8 cellular contexts compared by ENCODE assay signal in genomic region chr16:67028555-67029248, GRCh38. TPM values are rescaled to one million over a fixed set of nuclear protein-coding genes. Genes with fewer than 3 reads are reported as not detected.
DNase-seq lines count a peak whose midpoint lies in the region; TF ChIP-seq lines count a peak whose summit lies in the region.

TSS of gene CBFB (plus strand) at chr16:67029149. CDS start at chr16:67029408, 259 bp downstream.

- 0 out of 2 replicates have a peak, but pooled peaks cover 2% of the 10 kb centered on the region for H3F3A ChIP-seq in MM.1S (ENCODE audit: insufficient read depth, low read length)

- peaks cover 45% of the 10 kb centered on the region for H3K79me2 ChIP-seq in MM.1S (ENCODE audit: low read length)

- no peaks in the 10 kb centered on the region for H3K9me2 ChIP-seq in MM.1S (replicated peaks; ENCODE audit: insufficient read depth, low read length)

- peak within 1 kb of the TSS; percentile 30 for H4K91ac ChIP-seq in neuronal stem cell (ENCODE audit: low read depth, low read length, poor library complexity)

- H2BK12ac ChIP-seq in neuronal stem cell (ENCODE audit: low read length) = peak within 1 kb of the TSS; percentile 58

- peak; percentile 43 for TF ChIP-seq CTCF in MM.1S (IDR thresholded peaks at IDR 0.05; ENCODE audit: low read length)

- H3K4me1 ChIP-seq in MM.1S (ENCODE audit: low read length) (peaks cover 12% of the 10 kb centered on the region), SJSA1 (replicated peaks) (peaks cover 16% of the 10 kb centered on the region), neuronal stem cell (ENCODE audit: control insufficient read depth in 2 of 2, insufficient read depth in 1 of 2, low read depth in 1 of 2, low read length in 2 of 2) (peaks cover 3 to 6% of the 10 kb centered on the region in 2 donors), subcutaneous abdominal adipose tissue (ENCODE audit: control insufficient read depth in 5 of 5, insufficient read depth in 5 of 5, low read length in 5 of 5) (peaks cover 0 to 30% (median 25%) of the 10 kb centered on the region in 5 donors)

- no peaks in the 10 kb centered on the region for H3K36me3 ChIP-seq in H7 (replicated peaks; ENCODE audit: control insufficient read depth, insufficient read depth, low read length)
- peaks cover 5% of the 10 kb centered on the region; the same call in 1 of the 2 replicates for H3K36me3 ChIP-seq in MM.1S (replicated peaks; ENCODE audit: insufficient read depth, low read length)
- peaks cover 39% of the 10 kb centered on the region for H3K36me3 ChIP-seq in SJSA1
- peaks cover 3 to 28% of the 10 kb centered on the region in 2 donors for H3K36me3 ChIP-seq in neuronal stem cell (replicated peaks in 1 of 2; ENCODE audit: control insufficient read depth in 2 of 2, insufficient read depth in 2 of 2, low read length in 2 of 2)
- H3K36me3 ChIP-seq in subcutaneous abdominal adipose tissue (ENCODE audit: control insufficient read depth in 5 of 5, insufficient read depth in 5 of 5, low read length in 5 of 5) = peaks cover 0 to 3% (median 0%) of the 10 kb centered on the region in 5 donors

- H3K23ac ChIP-seq in neuronal stem cell (ENCODE audit: low read depth, low read length, poor library complexity) = peak within 1 kb of the TSS; percentile 93

- H4K8ac ChIP-seq in neuronal stem cell (ENCODE audit: low read depth, low read length) = peak within 1 kb of the TSS; percentile 86

- H3K27me3 ChIP-seq in H7 (ENCODE audit: control insufficient read depth, insufficient read depth, low read length) (0 out of 2 replicates have a peak, but pooled peaks cover 2% of the 10 kb centered on the region), MM.1S (replicated peaks; ENCODE audit: insufficient read depth, low read length) (no peaks in the 10 kb centered on the region), SJSA1 (replicated peaks) (no peaks in the 10 kb centered on the region), neuronal stem cell (ENCODE audit: control insufficient read depth in 3 of 3, insufficient read depth in 3 of 3, low read depth in 1 of 3, low read length in 3 of 3) (no peaks in the 10 kb centered on the region), subcutaneous abdominal adipose tissue (ENCODE audit: control insufficient read depth in 5 of 5, insufficient read depth in 4 of 5, low read length in 5 of 5) (no peaks in the 10 kb centered on the region)

- peak within 1 kb of the TSS; percentile 75 for H3K27ac ChIP-seq in MM.1S (ENCODE audit: low read length)
- peak within 1 kb of the TSS; percentile 94 for H3K27ac ChIP-seq in SJSA1
- peak within 1 kb of the TSS; percentile 64 for H3K27ac ChIP-seq in neuronal stem cell (replicated peaks; ENCODE audit: low read length)
- H3K27ac ChIP-seq in subcutaneous abdominal adipose tissue (ENCODE audit: low read depth, low read length) = peak within 1 kb of the TSS; percentile 90

- H3K4me3 ChIP-seq in H7 (ENCODE audit: insufficient read depth, low read depth, low read length) (peak within 1 kb of the TSS; percentile 92), MM.1S (ENCODE audit: low read length) (peak within 1 kb of the TSS; percentile 71), SJSA1 (peak within 1 kb of the TSS; percentile 100), neuronal stem cell (ENCODE audit: low read length in 2 of 2) (peak within 1 kb of the TSS; percentile 71 to 99), subcutaneous abdominal adipose tissue (ENCODE audit: low read depth in 1 of 5, low read length in 5 of 5) (peak within 1 kb of the TSS; percentile 83 to 87 (median 85))

- peak; percentile 84 for DNase-seq in G401 (ENCODE audit: low spot score)
- peak; percentile 98 for DNase-seq in H7
- DNase-seq in MM.1S = peak; percentile 94
- peak; percentile 92 to 95 for DNase-seq in SJSA1 (ENCODE audit: low read depth in 1 of 2, low spot score in 2 of 2)
- peak; percentile 77 to 94 (median 84) for DNase-seq in activated naive CD4-positive, alpha-beta T cell (lab: John Stamatoyannopoulos, UW)
- peak; percentile 78 for DNase-seq in foreskin melanocyte
- peak; percentile 86 for DNase-seq in neuronal stem cell (ENCODE audit: low spot score)

- H2BK120ac ChIP-seq in neuronal stem cell (ENCODE audit: low read depth, low read length) = peak within 1 kb of the TSS; percentile 96

- peaks cover 10% of the 10 kb centered on the region for H3K79me1 ChIP-seq in neuronal stem cell (ENCODE audit: low read depth, low read length)

- peak within 1 kb of the TSS; percentile 98 for H3K14ac ChIP-seq in neuronal stem cell (ENCODE audit: low read length)

- H2AK5ac ChIP-seq in neuronal stem cell (ENCODE audit: low read depth, low read length) = peak within 1 kb of the TSS; percentile 70

- peak within 1 kb of the TSS; percentile 97 for H3K18ac ChIP-seq in neuronal stem cell (ENCODE audit: low read length)

- in situ Hi-C loops in G401 (cut with HindIII; ENCODE audit: low sequenced_read_pairs) = no loop called here

- H3K4ac ChIP-seq in neuronal stem cell (ENCODE audit: low read length) = no peak within 1 kb of the TSS

- peak within 1 kb of the TSS; percentile 89 for H3K4me2 ChIP-seq in MM.1S (ENCODE audit: low read depth, low read length)
- H3K4me2 ChIP-seq in neuronal stem cell (ENCODE audit: insufficient read depth, low read length, poor library complexity, severe bottlenecking) = peak within 1 kb of the TSS; percentile 87

- H4K20me1 ChIP-seq in MM.1S (ENCODE audit: insufficient read depth, low read length) = no peaks in the 10 kb centered on the region

- H3K9ac ChIP-seq in MM.1S (ENCODE audit: low read length) = peak within 1 kb of the TSS; percentile 88
- peak within 1 kb of the TSS; percentile 99 for H3K9ac ChIP-seq in neuronal stem cell (ENCODE audit: low read depth, low read length, poor library complexity)
- peak within 1 kb of the TSS; percentile 89 to 97 (median 93) for H3K9ac ChIP-seq in subcutaneous abdominal adipose tissue (ENCODE audit: low read length in 5 of 5)

- WGBS in neuronal stem cell (ENCODE audit: extremely low coverage in 2 of 2, insufficient read length in 2 of 2, insufficient replicate concordance in 1 of 2), 2 donors = no CpG with 5 or more reads among the region's 73 CpGs

- H2AFZ ChIP-seq in MM.1S (ENCODE audit: low read length) = peak within 1 kb of the TSS; percentile 83
- H2AFZ ChIP-seq in neuronal stem cell (ENCODE audit: low read length) = peak within 1 kb of the TSS; percentile 96

- peak within 1 kb of the TSS; percentile 94 for H2BK5ac ChIP-seq in neuronal stem cell (ENCODE audit: low read length)

- peak within 1 kb of the TSS; percentile 98 for H2BK15ac ChIP-seq in neuronal stem cell (ENCODE audit: low read length)

- no peaks in the 10 kb centered on the region for H3K9me3 ChIP-seq in MM.1S (replicated peaks; ENCODE audit: insufficient read depth, low read length)
- no peaks in the 10 kb centered on the region for H3K9me3 ChIP-seq in SJSA1 (replicated peaks)
- peaks cover 0 to 3% of the 10 kb centered on the region in 2 donors for H3K9me3 ChIP-seq in neuronal stem cell (replicated peaks in 1 of 2; ENCODE audit: control insufficient read depth in 2 of 2, insufficient read depth in 1 of 2, low read depth in 1 of 2, low read length in 2 of 2)
- no peaks in the 10 kb centered on the region for H3K9me3 ChIP-seq in subcutaneous abdominal adipose tissue (ENCODE audit: control insufficient read depth in 5 of 5, low read length in 5 of 5)

RNA-seq across cellular contexts. Expression of gene CBFB, which starts in this region (rescaled TPM):
- total RNA-seq in G401 (2014; rRNA removed; shearing (Covaris generic)) = 17.0 and 40.9 TPM in 2 replicates
- total RNA-seq in H7 (2014; rRNA removed; shearing (Covaris generic)) = 31.4 and 49.3 TPM in 2 replicates
- total RNA-seq in SJSA1 (2014; rRNA removed; shearing (Covaris generic)) = 170 and 181 TPM in 2 replicates
- 58.1 TPM for polyA plus RNA-seq in neuronal stem cell (2013, experiment 1 of 2)
- polyA plus RNA-seq in neuronal stem cell (2013, experiment 2 of 2) = 64.0 TPM

Comparison
In these comparisons a context has a peak if more than half of its experiments do, and no peak if none do; other contexts are left out.
1. Peak in every context shown above with its lines: DNase-seq, H3K4me3 ChIP-seq and H3K27ac ChIP-seq.